In the genomic region with DNA sequence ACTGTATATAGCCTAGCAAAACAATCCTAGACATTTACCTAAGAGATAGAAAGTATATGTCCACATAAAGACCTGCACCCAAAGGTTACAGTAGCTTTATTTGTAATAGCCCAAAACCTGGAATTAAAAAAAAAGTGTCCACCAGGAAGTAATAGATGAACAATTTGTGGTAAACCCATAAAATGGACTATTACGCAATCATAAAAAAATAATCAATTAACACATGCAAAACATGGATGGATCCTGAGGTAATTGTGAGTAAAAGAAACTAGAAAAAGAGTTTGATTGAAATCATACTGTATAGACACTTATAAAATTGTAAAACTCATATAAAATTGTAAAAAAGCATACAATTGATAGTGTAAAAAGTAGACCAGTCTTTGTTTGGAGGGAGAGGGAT, we compare ENCODE assay signal across 31 cellular contexts.
"Had no signal": no experiment of that assay in that cellular context is flagged by ENCODE, and none has a peak within 500 bp of the region (broad histone marks: within the 10 kb centered on the region; RNA-seq: fewer than 3 reads in every experiment).

No MANE protein-coding gene starts in this region.

- H3K4me3 ChIP-seq: neural progenitor cell, ovary, psoas muscle, skin epidermis, smooth muscle cell, spleen, suprapubic skin, testis, tibial artery, transverse colon, upper lobe of right lung, uterus had no signal

- H3K4me2 ChIP-seq: neural progenitor cell, smooth muscle cell had no signal

- H3K27ac ChIP-seq: neural progenitor cell, ovary, parathyroid adenoma, psoas muscle, skin epidermis, spleen, suprapubic skin, testis, tibial artery, transverse colon, upper lobe of right lung, uterus had no signal

- DNase-seq: naive thymus-derived CD4-positive, alpha-beta T cell; occipital lobe; ovary; posterior cingulate gyrus; psoas muscle; right cardiac atrium; spleen; stimulated activated CD4-positive, alpha-beta T cell treated with anti-CD3 and anti-CD28 coated beads, Interleukin-12 subunit alpha, Interleukin-12 subunit beta, amount 100 ng/mL, for 4 hours; stimulated activated CD4-positive, alpha-beta T cell treated with anti-CD3 and anti-CD28 coated beads, Interleukin-1b, Interleukin-23, amount 100 ng/mL, for 48 hours; stimulated activated CD4-positive, alpha-beta T cell treated with anti-CD3 and anti-CD28 coated beads, Interleukin-4, amount 100 ng/mL, for 1 hour; stimulated activated CD4-positive, alpha-beta T cell treated with anti-CD3 and anti-CD28 coated beads, Interleukin-4, amount 100 ng/mL, for 4 hours; stimulated activated CD8-positive, alpha-beta memory T cell treated with anti-CD3 and anti-CD28 coated beads, Interleukin-4, amount 100 ng/mL, for 48 hours; stimulated activated naive CD4-positive, alpha-beta T cell; stimulated activated naive CD8-positive, alpha-beta T cell treated with anti-CD3 and anti-CD28 coated beads, Interleukin-15, amount 100 ng/mL, for 72 hours; stimulated activated naive CD8-positive, alpha-beta T cell treated with anti-CD3 and anti-CD28 coated beads, Interleukin-15, Interleukin-2, amounts not matched to agents 100 U/mL and 50 U/mL, for 24 hours; substantia nigra; testis; tibial artery; transverse colon; upper lobe of right lung; uterus had no signal

- H2AFZ ChIP-seq: neural progenitor cell, parathyroid adenoma had no signal

- H3K27me3 Mint-ChIP-seq: naive thymus-derived CD4-positive, alpha-beta T cell; natural killer cell treated with Interleukin-12 subunit alpha and Interleukin-12 subunit beta and Interleukin-15 and Interleukin-18, amount 100 ng/mL, for 72 hours; progenitor cell of endocrine pancreas; stimulated activated memory B cell treated with anti-CD40 and anti-IgM and Interleukin-4, amounts not matched to agents 10 μg/mL and 1 μg/mL and 100 μg/mL, for 72 hours; stimulated activated naive CD8-positive, alpha-beta T cell treated with anti-CD3 and anti-CD28 coated beads, Interleukin-15, amount 100 ng/mL, for 72 hours; type B pancreatic cell had no signal

- H3K79me2 ChIP-seq: parathyroid adenoma had no signal

- H3K27ac Mint-ChIP-seq: naive thymus-derived CD4-positive, alpha-beta T cell; natural killer cell treated with Interleukin-12 subunit alpha and Interleukin-12 subunit beta and Interleukin-15 and Interleukin-18, amount 100 ng/mL, for 72 hours; neural progenitor cell; progenitor cell of endocrine pancreas; stimulated activated memory B cell treated with anti-CD40 and anti-IgM and Interleukin-4, amounts not matched to agents 10 μg/mL and 1 μg/mL and 100 μg/mL, for 72 hours; stimulated activated naive CD8-positive, alpha-beta T cell treated with anti-CD3 and anti-CD28 coated beads, Interleukin-15, amount 100 ng/mL, for 72 hours; type B pancreatic cell had no signal

- H3K9me3 ChIP-seq: ovary, suprapubic skin, testis, tibial artery, transverse colon, upper lobe of right lung, uterus had no signal

- H3K9ac ChIP-seq: neural progenitor cell, parathyroid adenoma had no signal

- H3K4me3 Mint-ChIP-seq: naive thymus-derived CD4-positive, alpha-beta T cell; natural killer cell treated with Interleukin-12 subunit alpha and Interleukin-12 subunit beta and Interleukin-15 and Interleukin-18, amount 100 ng/mL, for 72 hours; neural progenitor cell; stimulated activated memory B cell treated with anti-CD40 and anti-IgM and Interleukin-4, amounts not matched to agents 10 μg/mL and 1 μg/mL and 100 μg/mL, for 72 hours; stimulated activated naive CD8-positive, alpha-beta T cell treated with anti-CD3 and anti-CD28 coated beads, Interleukin-15, amount 100 ng/mL, for 72 hours; type B pancreatic cell had no signal

- H3K27me3 ChIP-seq: neural progenitor cell, ovary, spleen, suprapubic skin, testis, tibial artery, transverse colon, upper lobe of right lung, uterus had no signal

- H3K36me3 ChIP-seq: ovary, spleen, suprapubic skin, tibial artery, transverse colon, upper lobe of right lung, uterus had no signal

- H3K4me1 ChIP-seq: neural progenitor cell, parathyroid adenoma, psoas muscle, spleen, suprapubic skin, tibial artery, transverse colon, upper lobe of right lung, uterus had no signal

- H3K4me1 Mint-ChIP-seq: naive thymus-derived CD4-positive, alpha-beta T cell; stimulated activated memory B cell treated with anti-CD40 and anti-IgM and Interleukin-4, amounts not matched to agents 10 μg/mL and 1 μg/mL and 100 μg/mL, for 72 hours; stimulated activated naive CD8-positive, alpha-beta T cell treated with anti-CD3 and anti-CD28 coated beads, Interleukin-15, amount 100 ng/mL, for 72 hours had no signal

- H3K9me3 Mint-ChIP-seq: type B pancreatic cell had no signal

- H3K36me3 Mint-ChIP-seq: naive thymus-derived CD4-positive, alpha-beta T cell; natural killer cell treated with Interleukin-12 subunit alpha and Interleukin-12 subunit beta and Interleukin-15 and Interleukin-18, amount 100 ng/mL, for 72 hours; neural progenitor cell; stimulated activated memory B cell treated with anti-CD40 and anti-IgM and Interleukin-4, amounts not matched to agents 10 μg/mL and 1 μg/mL and 100 μg/mL, for 72 hours; type B pancreatic cell had no signal

- ATAC-seq: naive thymus-derived CD4-positive, alpha-beta T cell; natural killer cell treated with Interleukin-12 subunit alpha and Interleukin-12 subunit beta and Interleukin-15 and Interleukin-18, amount 100 ng/mL, for 72 hours; psoas muscle; right cardiac atrium; sciatic nerve; stimulated activated memory B cell treated with anti-CD40 and anti-IgM and Interleukin-4, amounts not matched to agents 10 μg/mL and 1 μg/mL and 100 μg/mL, for 72 hours; stimulated activated naive CD8-positive, alpha-beta T cell treated with anti-CD3 and anti-CD28 coated beads, Interleukin-15, amount 100 ng/mL, for 72 hours; stimulated activated naive CD8-positive, alpha-beta T cell treated with anti-CD3 and anti-CD28 coated beads, Interleukin-15, Interleukin-2, amounts not matched to agents 100 U/mL and 50 U/mL, for 24 hours; upper lobe of right lung had no signal
